9 cellular contexts compared by ENCODE assay signal in genomic region chr4:111400736-111401135, GRCh38.
A peak's percentile ranks its signal among the peaks of the same experiment; 100 is the strongest.
DNase-seq lines count a peak whose midpoint lies in the region; ATAC-seq and TF ChIP-seq lines count a peak whose summit lies in the region.
"Had no signal": no experiment of that assay in that cellular context is flagged by ENCODE, and none has a peak within 500 bp of the region (broad histone marks: within the 10 kb centered on the region; RNA-seq: fewer than 3 reads in every experiment).

No MANE protein-coding gene starts in this region.

- H3K36me3 ChIP-seq in gastroesophageal sphincter (no peaks in the 10 kb centered on the region), smooth muscle cell (ENCODE audit: low read depth) (no peaks in the 10 kb centered on the region)

- no peak overlapping the region for H2AFZ ChIP-seq in smooth muscle cell (ENCODE audit: low read depth)

- H3K9me3 ChIP-seq in gastroesophageal sphincter: no peaks in the 10 kb centered on the region
- no peaks in the 10 kb centered on the region for H3K9me3 ChIP-seq in smooth muscle cell (replicated peaks; ENCODE audit: low read depth)
- H3K9me3 ChIP-seq: body of pancreas had no signal

- H3K4me3 ChIP-seq in gastroesophageal sphincter (no peak overlapping the region), smooth muscle cell (no peak overlapping the region)
- H3K4me3 ChIP-seq: body of pancreas had no signal

- no peaks in the 10 kb centered on the region for H3K79me2 ChIP-seq in smooth muscle cell (ENCODE audit: low read depth)

- no peak for TF ChIP-seq POLR2A in gastroesophageal sphincter (IDR thresholded peaks at IDR 0.05)

- no peak overlapping the region for H3K9ac ChIP-seq in smooth muscle cell (ENCODE audit: low read depth)

- H3K4me1 ChIP-seq in gastroesophageal sphincter: peaks cover 4 to 33% (median 10%) of the 10 kb centered on the region in 3 donors
- H3K4me1 ChIP-seq in smooth muscle cell (ENCODE audit: low read depth): no peaks in the 10 kb centered on the region
- H3K4me1 ChIP-seq: body of pancreas had no signal

- H3K4me2 ChIP-seq in smooth muscle cell: no peak overlapping the region

- ATAC-seq in gastroesophageal sphincter (peak; percentile 25), GM18511 (IDR thresholded peaks at IDR 0.05; ENCODE audit: unreplicated experiment) (no peak), HG03442 (IDR thresholded peaks at IDR 0.05; ENCODE audit: unreplicated experiment) (no peak), GM18909 (IDR thresholded peaks at IDR 0.05; ENCODE audit: poor library complexity, unreplicated experiment) (no peak)
- ATAC-seq: body of pancreas had no signal

- no peaks in the 10 kb centered on the region for H3F3A ChIP-seq in smooth muscle cell (ENCODE audit: low read depth)

- DNase-seq in HS-27A (ENCODE audit: low read depth) (peak; percentile 15), RPMI7951 (ENCODE audit: low read depth) (peak; percentile 5), smooth muscle cell (lab: John Stamatoyannopoulos, UW; ENCODE audit: unreplicated experiment) (no peak)
- DNase-seq: body of pancreas, trophoblast cell had no signal

- no peak for TF ChIP-seq EP300 in gastroesophageal sphincter (IDR thresholded peaks at IDR 0.05)

- WGBS in gastroesophageal sphincter (ENCODE audit: low coverage in 1 of 2), 2 donors: 2 to 25% methylated on average over 4 of the region's 4 CpGs
- WGBS in smooth muscle cell (ENCODE audit: low lambda C conversion rate): 68% methylated on average over 4 of the region's 4 CpGs

- no peak for TF ChIP-seq CTCF in gastroesophageal sphincter (IDR thresholded peaks at IDR 0.05)
- TF ChIP-seq CTCF in smooth muscle cell (IDR thresholded peaks at IDR 0.05; ENCODE audit: borderline replicate concordance, insufficient read depth, poor library complexity, severe bottlenecking): no peak

- H3K27ac ChIP-seq in gastroesophageal sphincter (peak overlapping the region in 2 of 4 donors; percentile 4 to 48), smooth muscle cell (ENCODE audit: low read depth) (peak overlapping the region; percentile 11)
- H3K27ac ChIP-seq: body of pancreas had no signal

- no peaks in the 10 kb centered on the region for H4K20me1 ChIP-seq in smooth muscle cell (ENCODE audit: low read depth)

- H3K27me3 ChIP-seq in gastroesophageal sphincter (no peaks in the 10 kb centered on the region), smooth muscle cell (ENCODE audit: low read depth) (no peaks in the 10 kb centered on the region)
- H3K27me3 ChIP-seq: body of pancreas had no signal
